ENCODE assay signal across 13 cellular contexts in genomic region chr15:58474741-58475323, GRCh38. TPM values are rescaled to one million over a fixed set of nuclear protein-coding genes. Genes with fewer than 3 reads are reported as not detected.
DNase-seq lines count a peak whose midpoint lies in the region; ATAC-seq and TF ChIP-seq lines count a peak whose summit lies in the region.
"Had no signal": no experiment of that assay in that cellular context is flagged by ENCODE, and none has a peak within 500 bp of the region (broad histone marks: within the 10 kb centered on the region; RNA-seq: fewer than 3 reads in every experiment).

No MANE protein-coding gene starts in this region.

- H4K91ac ChIP-seq in neuronal stem cell (ENCODE audit: low read depth, low read length, poor library complexity): no peak overlapping the region

- peak overlapping the region; percentile 53 for H2BK12ac ChIP-seq in neuronal stem cell (ENCODE audit: low read length)

- H3K4me3 ChIP-seq in KMS-11 (IDR thresholded peaks at IDR 0.05; ENCODE audit: insufficient read depth, low read depth, low read length) (no peak overlapping the region), neuronal stem cell (ENCODE audit: low read length in 2 of 2) (no peak overlapping the region)
- H3K4me3 ChIP-seq: skin epidermis, uterus had no signal

- no peaks in the 10 kb centered on the region for H3K9me3 Mint-ChIP-seq in T-helper 2 cell treated with Interferon-gamma antibody and Interleukin-4, amounts not matched to agents 5 μg/mL and 100 μg/mL, for 36 hours
- H3K9me3 Mint-ChIP-seq in brain: no peaks in the 10 kb centered on the region
- H3K9me3 Mint-ChIP-seq in WTC11: no peaks in the 10 kb centered on the region
- H3K9me3 Mint-ChIP-seq: activated naive CD4-positive, alpha-beta T cell treated with anti-CD3 and anti-CD28 coated beads for 36 hours had no signal

- peaks cover 58% of the 10 kb centered on the region for H3K4me1 Mint-ChIP-seq in T-helper 2 cell treated with Interferon-gamma antibody and Interleukin-4, amounts not matched to agents 5 μg/mL and 100 μg/mL, for 36 hours (ENCODE audit: low read depth)
- H3K4me1 Mint-ChIP-seq in brain (peaks cover 67% of the 10 kb centered on the region), WTC11 (peaks cover 16% of the 10 kb centered on the region)

- H2BK120ac ChIP-seq in neuronal stem cell (ENCODE audit: low read depth, low read length): no peak overlapping the region

- no peak for ATAC-seq in WTC11

- peak overlapping the region; percentile 5 for H4K8ac ChIP-seq in neuronal stem cell (ENCODE audit: low read depth, low read length)

- H2BK15ac ChIP-seq in neuronal stem cell (ENCODE audit: low read length): peak overlapping the region; percentile 0

- DNase-seq in T-helper 2 cell treated with Interferon-gamma antibody and Interleukin-4, amounts not matched to agents 5 μg/mL and 100 μg/mL, for 36 hours (ENCODE audit: low spot score): no peak
- DNase-seq in T-helper 2 cell (no peak), neuronal stem cell (ENCODE audit: low spot score) (no peak), Ammon's horn (ENCODE audit: low spot score) (no peak), NCI-H2196 treated with DMSO at 0.1 percent for 48 hours (lab: John Stamatoyannopoulos, UW; ENCODE audit: unreplicated experiment) (no peak), WTC11 (ENCODE audit: low spot score) (no peak)
- DNase-seq: activated naive CD4-positive, alpha-beta T cell treated with anti-CD3 and anti-CD28 coated beads for 36 hours; cortex of kidney; SHP77 treated with DMSO at 0.1 percent for 48 hours; uterus had no signal

- POLR2A ChIA-PET in WTC11 (lab: Charles Lee): no interaction called here

- H3K27me3 Mint-ChIP-seq in T-helper 2 cell treated with Interferon-gamma antibody and Interleukin-4, amounts not matched to agents 5 μg/mL and 100 μg/mL, for 36 hours (ENCODE audit: low read depth): no peaks in the 10 kb centered on the region
- H3K27me3 Mint-ChIP-seq in brain (peaks cover 4% of the 10 kb centered on the region), WTC11 (ENCODE audit: low read depth) (no peaks in the 10 kb centered on the region)

- H4K20me1 ChIP-seq in KMS-11 (ENCODE audit: insufficient read depth): no peaks in the 10 kb centered on the region

- H2AFZ ChIP-seq in KMS-11 (ENCODE audit: low read depth): 0 out of 2 replicates have a peak overlapping the region, but pooled peaks have one; percentile 10
- H2AFZ ChIP-seq in neuronal stem cell (ENCODE audit: low read length): no peak overlapping the region

- peak overlapping the region; percentile 2 for H2AK5ac ChIP-seq in neuronal stem cell (ENCODE audit: low read depth, low read length)

- H3K27me3 ChIP-seq in KMS-11 (ENCODE audit: insufficient read depth, low read depth): no peaks in the 10 kb centered on the region
- no peaks in the 10 kb centered on the region for H3K27me3 ChIP-seq in neuronal stem cell (ENCODE audit: control insufficient read depth in 3 of 3, insufficient read depth in 3 of 3, low read depth in 1 of 3, low read length in 3 of 3)
- H3K27me3 ChIP-seq: uterus had no signal

- H2BK5ac ChIP-seq in neuronal stem cell (ENCODE audit: low read length): no peak overlapping the region

- H3K18ac ChIP-seq in neuronal stem cell (ENCODE audit: low read length): peak overlapping the region; percentile 76

- CTCF ChIA-PET in WTC11 (lab: Charles Lee): no interaction called here

- no peak overlapping the region; the same call in 1 of the 2 replicates for H3K27ac ChIP-seq in KMS-11
- no peak overlapping the region for H3K27ac ChIP-seq in neuronal stem cell (replicated peaks; ENCODE audit: low read length)

- H3K4me2 ChIP-seq in KMS-11 (peak overlapping the region; percentile 2; the same call in 1 of the 2 replicates), neuronal stem cell (ENCODE audit: insufficient read depth, low read length, poor library complexity, severe bottlenecking) (no peak overlapping the region)

- no peaks in the 10 kb centered on the region for H3K79me2 ChIP-seq in KMS-11 (ENCODE audit: insufficient read depth, low read depth)

- no CpG with 5 or more reads among the region's 1 CpG for WGBS in neuronal stem cell (ENCODE audit: extremely low coverage in 2 of 2, insufficient read length in 2 of 2, insufficient replicate concordance in 1 of 2), 2 donors

- no peak overlapping the region for H3K4ac ChIP-seq in neuronal stem cell (ENCODE audit: low read length)

- peak overlapping the region; percentile 74 for H3K27ac Mint-ChIP-seq in T-helper 2 cell treated with Interferon-gamma antibody and Interleukin-4, amounts not matched to agents 5 μg/mL and 100 μg/mL, for 36 hours
- H3K27ac Mint-ChIP-seq in brain (peak overlapping the region; percentile 35 to 90 (median 75)), WTC11 (no peak overlapping the region)
- H3K27ac Mint-ChIP-seq: activated naive CD4-positive, alpha-beta T cell treated with anti-CD3 and anti-CD28 coated beads for 36 hours had no signal

- TF ChIP-seq CTCF in KMS-11 (conservative IDR thresholded peaks at IDR 0.05; ENCODE audit: low read depth, low read length): no peak
- TF ChIP-seq CTCF in brain (conservative IDR thresholded peaks at IDR 0.05): no peak
- TF ChIP-seq CTCF in WTC11 (IDR thresholded peaks at IDR 0.05): no peak

- H3K36me3 Mint-ChIP-seq in T-helper 2 cell treated with Interferon-gamma antibody and Interleukin-4, amounts not matched to agents 5 μg/mL and 100 μg/mL, for 36 hours (ENCODE audit: low read depth): peaks cover 10% of the 10 kb centered on the region
- H3K36me3 Mint-ChIP-seq in brain: no peaks in the 10 kb centered on the region
- no peaks in the 10 kb centered on the region for H3K36me3 Mint-ChIP-seq in WTC11

- no peaks in the 10 kb centered on the region for H3K79me1 ChIP-seq in neuronal stem cell (ENCODE audit: low read depth, low read length)

- no peaks in the 10 kb centered on the region for H3K36me3 ChIP-seq in KMS-11 (ENCODE audit: insufficient read depth)
- no peaks in the 10 kb centered on the region for H3K36me3 ChIP-seq in neuronal stem cell (replicated peaks in 1 of 2; ENCODE audit: control insufficient read depth in 2 of 2, insufficient read depth in 2 of 2, low read length in 2 of 2)
- H3K36me3 ChIP-seq: uterus had no signal

- no peak overlapping the region for H3K23ac ChIP-seq in neuronal stem cell (ENCODE audit: low read depth, low read length, poor library complexity)

- H3K14ac ChIP-seq in neuronal stem cell (ENCODE audit: low read length): no peak overlapping the region

- H3K9ac ChIP-seq in KMS-11 (no peak overlapping the region), neuronal stem cell (ENCODE audit: low read depth, low read length, poor library complexity) (no peak overlapping the region)

- H3K4me3 Mint-ChIP-seq in T-helper 2 cell treated with Interferon-gamma antibody and Interleukin-4, amounts not matched to agents 5 μg/mL and 100 μg/mL, for 36 hours: peak overlapping the region; percentile 56
- peak overlapping the region in 1 of 5 experiments; percentile 55 for H3K4me3 Mint-ChIP-seq in brain
- H3K4me3 Mint-ChIP-seq in WTC11: no peak overlapping the region
- H3K4me3 Mint-ChIP-seq: activated naive CD4-positive, alpha-beta T cell treated with anti-CD3 and anti-CD28 coated beads for 36 hours had no signal

- no peaks in the 10 kb centered on the region for H3K9me3 ChIP-seq in neuronal stem cell (replicated peaks in 1 of 2; ENCODE audit: control insufficient read depth in 2 of 2, insufficient read depth in 1 of 2, low read depth in 1 of 2, low read length in 2 of 2)
- H3K9me3 ChIP-seq: uterus had no signal

- peaks cover 64% of the 10 kb centered on the region for H3K4me1 ChIP-seq in KMS-11 (ENCODE audit: low read depth, poor library complexity, severe bottlenecking)
- H3K4me1 ChIP-seq in neuronal stem cell (ENCODE audit: control insufficient read depth in 2 of 2, insufficient read depth in 1 of 2, low read depth in 1 of 2, low read length in 2 of 2): peaks cover 19 to 29% of the 10 kb centered on the region in 2 donors
- H3K4me1 ChIP-seq: uterus had no signal

TF ChIP-seq in WTC11, 78 proteins besides CTCF, POLR2A, EP300 and RAD21 (continues in another document):
- TF ChIP-seq E2F1 (CRISPR knock-in tag; IDR thresholded peaks at IDR 0.05) (no peak), HMGXB4 (CRISPR knock-in tag; IDR thresholded peaks at IDR 0.05) (no peak), CREM (CRISPR knock-in tag; IDR thresholded peaks at IDR 0.05) (no peak), ZNF317 (CRISPR knock-in tag; IDR thresholded peaks at IDR 0.05; ENCODE audit: borderline replicate concordance, low read depth) (no peak)

RNA-seq across cellular contexts. Expression of gene LIPC, which starts 43.0 kb away (rescaled TPM):
- polyA plus RNA-seq in brain (ENCODE audit: insufficient read depth, low read depth, low replicate concordance): 0.63 TPM
- not detected for polyA plus RNA-seq in neuronal stem cell (2013, experiment 1 of 2)
- polyA plus RNA-seq in neuronal stem cell (2013, experiment 2 of 2): not detected
- not detected in 3 replicates for total RNA-seq in WTC11 (2021)
